8 cellular contexts compared by ENCODE assay signal in the genomic region with DNA sequence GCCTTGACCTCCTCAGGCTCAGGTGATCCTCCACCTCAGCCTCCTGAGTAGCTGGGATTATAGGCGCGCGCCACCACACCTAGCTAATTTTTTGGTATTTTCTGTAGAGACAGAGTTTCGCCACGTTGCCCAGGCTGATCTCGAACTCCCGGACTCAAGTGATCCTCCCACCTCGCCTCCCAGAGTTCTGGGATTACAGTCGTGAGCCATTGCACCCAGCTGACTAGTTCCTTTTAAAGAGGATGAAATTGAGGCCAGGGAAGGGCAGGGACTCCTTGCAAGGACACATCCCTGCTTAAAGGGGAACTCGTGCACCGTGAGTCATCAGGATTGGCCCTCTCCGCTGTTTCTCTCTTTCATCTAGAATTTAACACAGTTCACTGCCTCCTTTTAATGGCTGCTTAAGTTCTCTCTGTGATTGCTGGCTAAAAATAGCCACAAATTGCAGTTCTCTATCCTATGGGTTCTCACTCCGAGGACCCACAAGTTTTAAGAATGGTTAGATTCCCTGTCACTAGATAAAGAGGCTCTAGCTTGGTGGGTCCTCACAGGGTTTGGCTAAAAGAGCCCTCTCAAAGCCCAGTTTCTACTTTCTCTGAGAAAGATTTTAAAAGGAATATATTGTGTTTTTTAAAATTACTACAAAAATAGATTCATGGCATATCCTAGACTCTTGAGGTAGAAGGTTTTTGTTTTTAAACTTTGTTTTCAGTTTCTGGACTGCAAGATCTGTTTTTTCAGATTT. TPM values are rescaled to one million over a fixed set of nuclear protein-coding genes. Genes with fewer than 3 reads are reported as not detected.
DNase-seq lines count a peak whose midpoint lies in the region; ATAC-seq and TF ChIP-seq lines count a peak whose summit lies in the region.

No MANE protein-coding gene starts in this region.

- no peak overlapping the region for H2AK5ac ChIP-seq in neuronal stem cell (ENCODE audit: low read depth, low read length)

- peak overlapping the region; percentile 87 for H3K27ac Mint-ChIP-seq in CD4-positive, alpha-beta T cell
- no peak overlapping the region for H3K27ac Mint-ChIP-seq in activated CD4-positive, alpha-beta memory T cell treated with anti-CD3 and anti-CD28 coated beads, Interleukin-2, amount 10 ng/mL, durations not matched to agents 7 days and 5 days

- no peak for TF ChIP-seq POLR2A in gastroesophageal sphincter (IDR thresholded peaks at IDR 0.05)

- 73% methylated on average over 13 of the region's 13 CpGs for WGBS in HUES64
- WGBS in gastroesophageal sphincter (ENCODE audit: low coverage in 1 of 2), 2 donors, result 11 to 58% methylated on average over 4 to 9 of the region's 13 CpGs
- WGBS in neuronal stem cell (ENCODE audit: extremely low coverage in 2 of 2, insufficient read length in 2 of 2, insufficient replicate concordance in 1 of 2), 2 donors, result no CpG with 5 or more reads among the region's 13 CpGs

- H3K4me2 ChIP-seq in neuronal stem cell (ENCODE audit: insufficient read depth, low read length, poor library complexity, severe bottlenecking), result no peak overlapping the region

- H2BK5ac ChIP-seq in neuronal stem cell (ENCODE audit: low read length), result no peak overlapping the region

- intact Hi-C loops in CD4-positive, alpha-beta T cell (cut with DNase I, micrococcal nuclease), result loop anchor here in 1 of 2 experiments (5.0 kb wide), 1 partner anchor 322 kb away; no protein-coding TSS in a partner anchor

- peaks cover 9% of the 10 kb centered on the region for H3K36me3 Mint-ChIP-seq in CD4-positive, alpha-beta T cell (ENCODE audit: low read depth)
- no peaks in the 10 kb centered on the region for H3K36me3 Mint-ChIP-seq in activated CD4-positive, alpha-beta memory T cell treated with anti-CD3 and anti-CD28 coated beads, Interleukin-2, amount 10 ng/mL, durations not matched to agents 7 days and 5 days (ENCODE audit: low read depth)

- peaks cover 10% of the 10 kb centered on the region; the same call in 1 of the 2 replicates for H3K4me1 ChIP-seq in HUES64 (ENCODE audit: insufficient read depth, low read length)
- peaks cover 0 to 62% (median 0%) of the 10 kb centered on the region in 3 donors for H3K4me1 ChIP-seq in gastroesophageal sphincter
- H3K4me1 ChIP-seq in neuronal stem cell (ENCODE audit: control insufficient read depth in 2 of 2, insufficient read depth in 1 of 2, low read depth in 1 of 2, low read length in 2 of 2), result peaks cover 7 to 14% of the 10 kb centered on the region in 2 donors

- H2BK12ac ChIP-seq in neuronal stem cell (ENCODE audit: low read length), result no peak overlapping the region

- POLR2A ChIA-PET in CD4-positive, alpha-beta T cell (lab: Charles Lee), result interaction anchor here (1.8 kb wide), 1 partner anchor 19 kb away, joined by 16 read pairs; a partner anchor contains a TSS
- POLR2A ChIA-PET in activated CD4-positive, alpha-beta memory T cell treated with anti-CD3 and anti-CD28 coated beads, Interleukin-2, amount 10 ng/mL, durations not matched to agents 7 days and 5 days (lab: Charles Lee), result interaction anchor here (1.6 kb wide), 1 partner anchor 327 kb away, joined by 3 read pairs; no protein-coding TSS in a partner anchor

- no peak overlapping the region for H3K9ac ChIP-seq in HUES64 (ENCODE audit: low read depth, low read length)
- no peak overlapping the region for H3K9ac ChIP-seq in neuronal stem cell (ENCODE audit: low read depth, low read length, poor library complexity)

- no peak overlapping the region for H3K27ac ChIP-seq in CD4-positive, alpha-beta T cell (ENCODE audit: low read depth, low read length)
- peak overlapping the region; percentile 7; the same call in 1 of the 2 replicates for H3K27ac ChIP-seq in HUES64 (ENCODE audit: low read depth, low read length)
- H3K27ac ChIP-seq in gastroesophageal sphincter, result peak overlapping the region; percentile 92 to 97 (median 92)
- peak overlapping the region; percentile 97 for H3K27ac ChIP-seq in neuronal stem cell (replicated peaks; ENCODE audit: low read length)

- peak overlapping the region; percentile 66 for H3K4me3 ChIP-seq in HUES64 (ENCODE audit: low read length)
- peak overlapping the region; percentile 64 to 66 for H3K4me3 ChIP-seq in gastroesophageal sphincter
- H3K4me3 ChIP-seq in neuronal stem cell (ENCODE audit: low read length in 2 of 2), result peak overlapping the region; percentile 52 to 98

- peaks cover 9% of the 10 kb centered on the region for H3K79me1 ChIP-seq in neuronal stem cell (ENCODE audit: low read depth, low read length)

- H3K27me3 ChIP-seq in CD4-positive, alpha-beta T cell (ENCODE audit: control insufficient read depth, insufficient read depth, low read length), result no peaks in the 10 kb centered on the region
- H3K27me3 ChIP-seq in HUES64 (ENCODE audit: insufficient read depth, low read length), result 0 out of 2 replicates have a peak, but pooled peaks cover 7% of the 10 kb centered on the region
- H3K27me3 ChIP-seq in gastroesophageal sphincter, result no peaks in the 10 kb centered on the region
- H3K27me3 ChIP-seq in neuronal stem cell (ENCODE audit: control insufficient read depth in 3 of 3, insufficient read depth in 3 of 3, low read depth in 1 of 3, low read length in 3 of 3), result peaks cover 0 to 1% (median 0%) of the 10 kb centered on the region in 3 experiments

- no peak for TF ChIP-seq EP300 in gastroesophageal sphincter (IDR thresholded peaks at IDR 0.05)

- H4K8ac ChIP-seq in neuronal stem cell (ENCODE audit: low read depth, low read length), result no peak overlapping the region

- no peaks in the 10 kb centered on the region for H3K27me3 Mint-ChIP-seq in CD4-positive, alpha-beta T cell
- no peaks in the 10 kb centered on the region for H3K27me3 Mint-ChIP-seq in activated CD4-positive, alpha-beta memory T cell treated with anti-CD3 and anti-CD28 coated beads, Interleukin-2, amount 10 ng/mL, durations not matched to agents 7 days and 5 days

- TF ChIP-seq CTCF in CD4-positive, alpha-beta T cell (IDR thresholded peaks at IDR 0.05), result no peak
- TF ChIP-seq CTCF in gastroesophageal sphincter (IDR thresholded peaks at IDR 0.05), result no peak

- no peak overlapping the region for H3K14ac ChIP-seq in neuronal stem cell (ENCODE audit: low read length)

- no peak overlapping the region for H3K18ac ChIP-seq in neuronal stem cell (ENCODE audit: low read length)

- H2BK15ac ChIP-seq in neuronal stem cell (ENCODE audit: low read length), result no peak overlapping the region

- peak overlapping the region; percentile 95 for H3K4me3 Mint-ChIP-seq in CD4-positive, alpha-beta T cell
- H3K4me3 Mint-ChIP-seq in activated CD4-positive, alpha-beta memory T cell treated with anti-CD3 and anti-CD28 coated beads, Interleukin-2, amount 10 ng/mL, durations not matched to agents 7 days and 5 days, result peak overlapping the region; percentile 79

- no peak overlapping the region for H3K4ac ChIP-seq in neuronal stem cell (ENCODE audit: low read length)

- CTCF ChIA-PET in CD4-positive, alpha-beta T cell (lab: Charles Lee), result interaction anchor here (0.6 to 1.9 kb wide), 3 partner anchors 12 to 41 kb away, joined by 3 to 7 read pairs (median 4); no protein-coding TSS in a partner anchor
- CTCF ChIA-PET in activated CD4-positive, alpha-beta memory T cell treated with anti-CD3 and anti-CD28 coated beads, Interleukin-2, amount 10 ng/mL, durations not matched to agents 7 days and 5 days (lab: Charles Lee), result interaction anchor here (1.2 to 3.1 kb wide), 3 partner anchors 16 to 257 kb away, joined by 3 to 12 read pairs (median 3); no protein-coding TSS in a partner anchor

- no peak overlapping the region for H2BK120ac ChIP-seq in neuronal stem cell (ENCODE audit: low read depth, low read length)

- H3K4me1 Mint-ChIP-seq in CD4-positive, alpha-beta T cell (ENCODE audit: low read depth), result peaks cover 56% of the 10 kb centered on the region
- peaks cover 43% of the 10 kb centered on the region for H3K4me1 Mint-ChIP-seq in activated CD4-positive, alpha-beta memory T cell treated with anti-CD3 and anti-CD28 coated beads, Interleukin-2, amount 10 ng/mL, durations not matched to agents 7 days and 5 days

- H3K9me3 Mint-ChIP-seq in CD4-positive, alpha-beta T cell, result no peaks in the 10 kb centered on the region
- no peaks in the 10 kb centered on the region for H3K9me3 Mint-ChIP-seq in activated CD4-positive, alpha-beta memory T cell treated with anti-CD3 and anti-CD28 coated beads, Interleukin-2, amount 10 ng/mL, durations not matched to agents 7 days and 5 days

- no peaks in the 10 kb centered on the region for H3K9me3 ChIP-seq in CD4-positive, alpha-beta T cell (ENCODE audit: control insufficient read depth, low read length)
- H3K9me3 ChIP-seq in HUES64 (ENCODE audit: insufficient read depth, low read depth, low read length) (no peaks in the 10 kb centered on the region), gastroesophageal sphincter (no peaks in the 10 kb centered on the region), neuronal stem cell (replicated peaks in 1 of 2; ENCODE audit: control insufficient read depth in 2 of 2, insufficient read depth in 1 of 2, low read depth in 1 of 2, low read length in 2 of 2) (peaks cover 0 to 9% of the 10 kb centered on the region in 2 donors)

- H3K36me3 ChIP-seq in HUES64 (ENCODE audit: insufficient read depth, low read length), result peaks cover 2% of the 10 kb centered on the region
- peaks cover 0 to 12% of the 10 kb centered on the region in 2 donors for H3K36me3 ChIP-seq in gastroesophageal sphincter
- no peaks in the 10 kb centered on the region for H3K36me3 ChIP-seq in neuronal stem cell (replicated peaks in 1 of 2; ENCODE audit: control insufficient read depth in 2 of 2, insufficient read depth in 2 of 2, low read length in 2 of 2)

- no peak overlapping the region for H3K23ac ChIP-seq in neuronal stem cell (ENCODE audit: low read depth, low read length, poor library complexity)

- DNase-seq in CD4-positive, alpha-beta T cell, result no peak
- no peak for DNase-seq in activated CD4-positive, alpha-beta memory T cell treated with anti-CD3 and anti-CD28 coated beads, Interleukin-2, amount 10 ng/mL, durations not matched to agents 7 days and 5 days
- DNase-seq in neuronal stem cell (ENCODE audit: low spot score) (peak; percentile 78), NCI-H2196 (lab: John Stamatoyannopoulos, UW; ENCODE audit: unreplicated experiment) (no peak), NCI-H524 (lab: John Stamatoyannopoulos, UW) (no peak)

- peak overlapping the region; percentile 99 for H2AFZ ChIP-seq in neuronal stem cell (ENCODE audit: low read length)

- ATAC-seq in CD4-positive, alpha-beta T cell (ENCODE audit: poor library complexity), result no peak
- ATAC-seq in gastroesophageal sphincter (peak; percentile 86), HG02588 (IDR thresholded peaks at IDR 0.05; ENCODE audit: unreplicated experiment) (no peak)

- no peak overlapping the region for H4K91ac ChIP-seq in neuronal stem cell (ENCODE audit: low read depth, low read length, poor library complexity)

RNA-seq across cellular contexts. Expression of a gene that starts 1.4 kb away (rescaled TPM):
- total RNA-seq in CD4-positive, alpha-beta T cell, result 10 to 100 TPM; 38.2 to 40.3 TPM
- polyA plus RNA-seq in HUES64 (2013, experiment 1 of 2), result 118 TPM
- polyA plus RNA-seq in HUES64 (2013, experiment 2 of 2), result 126 TPM
- 10 to 100 TPM; 40.9 to 42.6 TPM for total RNA-seq in activated CD4-positive, alpha-beta memory T cell treated with anti-CD3 and anti-CD28 coated beads, Interleukin-2, amount 10 ng/mL, durations not matched to agents 7 days and 5 days
- total RNA-seq in gastroesophageal sphincter, result 100 to 1,000 TPM; 189 to 358 (median 292) TPM
- polyA plus RNA-seq in neuronal stem cell (2013, experiment 1 of 2), result 116 TPM
- polyA plus RNA-seq in neuronal stem cell (2013, experiment 2 of 2), result 119 TPM

RNA-seq across cellular contexts. Expression of a gene that starts 18.2 kb away (rescaled TPM):
- total RNA-seq in CD4-positive, alpha-beta T cell, result 10 to 100 TPM; 20.1 to 22.8 TPM
- polyA plus RNA-seq in HUES64 (2013, experiment 1 of 2), result 22.4 TPM
- 25.5 TPM for polyA plus RNA-seq in HUES64 (2013, experiment 2 of 2)
- total RNA-seq in activated CD4-positive, alpha-beta memory T cell treated with anti-CD3 and anti-CD28 coated beads, Interleukin-2, amount 10 ng/mL, durations not matched to agents 7 days and 5 days, result 10 to 100 TPM; 50.0 to 51.7 TPM
- 10 to 100 TPM; 30.2 to 38.0 (median 35.7) TPM for total RNA-seq in gastroesophageal sphincter
- 28.9 TPM for polyA plus RNA-seq in neuronal stem cell (2013, experiment 1 of 2)
- polyA plus RNA-seq in neuronal stem cell (2013, experiment 2 of 2), result 29.5 TPM

RNA-seq across cellular contexts. Expression of a gene that starts 18.2 kb away (rescaled TPM):
- total RNA-seq in CD4-positive, alpha-beta T cell, result 1 to 10 TPM; 8.5 TPM
- polyA plus RNA-seq in HUES64 (2013, experiment 1 of 2), result 0.95 TPM
- polyA plus RNA-seq in HUES64 (2013, experiment 2 of 2), result 1.1 TPM
- total RNA-seq in activated CD4-positive, alpha-beta memory T cell treated with anti-CD3 and anti-CD28 coated beads, Interleukin-2, amount 10 ng/mL, durations not matched to agents 7 days and 5 days, result 1 to 10 TPM; 9.1 to 9.7 TPM
- 1 to 10 TPM; 7.0 to 9.8 (median 8.6) TPM for total RNA-seq in gastroesophageal sphincter
- polyA plus RNA-seq in neuronal stem cell (2013, experiment 1 of 2), result 0.84 TPM
- 0.84 TPM for polyA plus RNA-seq in neuronal stem cell (2013, experiment 2 of 2)

Comparison
In these comparisons a context has a peak if more than half of its experiments do, and no peak if none do; other contexts are left out.
1. RNA of a gene that starts 1.4 kb away (total RNA-seq): 189 to 358 TPM in gastroesophageal sphincter; 40.9 to 42.6 TPM in activated CD4-positive, alpha-beta memory T cell treated with anti-CD3 and anti-CD28 coated beads, Interleukin-2, amount 10 ng/mL, durations not matched to agents 7 days and 5 days and 38.2 to 40.3 TPM in CD4-positive, alpha-beta T cell; every median in the first group is over 4 times any median in the second.
2. Peak in every context shown above with its lines, with median percentiles within 50 percentile points of each other: H3K4me3 ChIP-seq.